Comparison of ENCODE assay signal across 30 cellular contexts in genomic region chr6:5946701-5947100, GRCh38.
"Had no signal": no experiment of that assay in that cellular context is flagged by ENCODE, and none has a peak within 500 bp of the region (broad histone marks: within the 10 kb centered on the region; RNA-seq: fewer than 3 reads in every experiment).

No MANE protein-coding gene starts in this region.

- FAIRE-seq: astrocyte, bronchial epithelial cell, colon had no signal

- H3K4me3 ChIP-seq: adrenal gland, ascending aorta, body of pancreas, breast epithelium, cardiac muscle cell had no signal

- H3K9me3 ChIP-seq: adrenal gland, body of pancreas, breast epithelium had no signal

- DNase-seq: activated effector memory CD4-positive, alpha-beta T cell treated with anti-CD3 and anti-CD28 coated beads, Interleukin-2, amount 50 U/mL, for 16 hours; activated effector memory CD4-positive, alpha-beta T cell treated with Interleukin-2 at 50 U/mL for 16 hours; activated gamma-delta T cell; activated gamma-delta T cell treated with Interleukin-2 at 50 U/mL for 16 hours; activated naive CD4-positive, alpha-beta T cell; activated naive CD4-positive, alpha-beta T cell treated with anti-CD3 and anti-CD28 coated beads for 36 hours; activated naive CD4-positive, alpha-beta T cell treated with anti-CD3 and anti-CD28 coated beads, Interleukin-2, amount 10 ng/mL, durations not matched to agents 7 days and 5 days; activated naive CD4-positive, alpha-beta T cell treated with anti-CD3 and anti-CD28 coated beads, Interleukin-2, amount 50 U/mL, for 16 hours; activated naive CD4-positive, alpha-beta T cell treated with Interleukin-2 at 50 U/mL for 16 hours; activated naive CD8-positive, alpha-beta T cell treated with anti-CD3 and anti-CD28 coated beads for 36 hours; activated naive CD8-positive, alpha-beta T cell treated with anti-CD3 and anti-CD28 coated beads, Interleukin-2, amount 10 ng/mL, durations not matched to agents 7 days and 5 days; activated naive CD8-positive, alpha-beta T cell treated with anti-CD3 and anti-CD28 coated beads, Interleukin-2, amount 50 U/mL, for 24 hours; activated T-cell treated with anti-CD3 and anti-CD28 coated beads, Interleukin-2, amount 50 U/mL, for 4 hours; activated T-cell treated with anti-CD3 and anti-CD28 coated beads, Interleukin-2, amount 50 U/mL, for 48 hours; activated T-cell treated with anti-CD3 and anti-CD28 coated beads, Interleukin-2, amount 50 U/mL, for 72 hours; adrenal gland; amniotic stem cell; aorta; brain microvascular endothelial cell; central memory CD4-positive, alpha-beta T cell; cerebellar nuclear complex had no signal

- ATAC-seq: activated naive CD4-positive, alpha-beta T cell treated with anti-CD3 and anti-CD28 coated beads, Interleukin-2, amount 50 U/mL, for 72 hours; activated naive CD8-positive, alpha-beta T cell treated with anti-CD3 and anti-CD28 coated beads, Interleukin-2, amount 50 U/mL, for 24 hours; activated T-cell treated with anti-CD3 and anti-CD28 coated beads, Interleukin-2, amount 50 U/mL, for 4 hours; activated T-cell treated with anti-CD3 and anti-CD28 coated beads, Interleukin-2, amount 50 U/mL, for 72 hours; activated T-helper 17 cell treated with anti-CD3 and anti-CD28 coated beads, Interleukin-2, amount 50 U/mL, for 72 hours; body of pancreas had no signal

- H3K36me3 ChIP-seq: adrenal gland, ascending aorta, brain microvascular endothelial cell, breast epithelium, cardiac muscle cell had no signal

- H3K27ac ChIP-seq: adrenal gland, ascending aorta, body of pancreas, brain microvascular endothelial cell, breast epithelium, cardiac muscle cell had no signal

- H3K4me1 ChIP-seq: adrenal gland, body of pancreas had no signal

- H3K27me3 ChIP-seq: adrenal gland, ascending aorta, body of pancreas, brain microvascular endothelial cell, breast epithelium, cardiac muscle cell had no signal
